ENCODE assay signal across 1 cellular context in genomic region chr16:1631230-1631629, GRCh38.
TF ChIP-seq lines count a peak whose summit lies in the region.

No MANE protein-coding gene starts in this region.

TF ChIP-seq in HepG2, 621 proteins besides CTCF, POLR2A, EP300 and RAD21:
- TF ChIP-seq E2F1 (CRISPR knock-in tag; IDR thresholded peaks at IDR 0.05) = no peak
- TF ChIP-seq HNF4A (CRISPR knock-in tag; IDR thresholded peaks at IDR 0.05) = no peak
- no peak for TF ChIP-seq ZNF318 (CRISPR knock-in tag; IDR thresholded peaks at IDR 0.05)
- no peak for TF ChIP-seq HBP1 (CRISPR knock-in tag; IDR thresholded peaks at IDR 0.05; ENCODE audit: low read depth)
TF ChIP-seq in HepG2: peak in this region for 0.
